ENCODE assay signal across 14 cellular contexts in the genomic region with DNA sequence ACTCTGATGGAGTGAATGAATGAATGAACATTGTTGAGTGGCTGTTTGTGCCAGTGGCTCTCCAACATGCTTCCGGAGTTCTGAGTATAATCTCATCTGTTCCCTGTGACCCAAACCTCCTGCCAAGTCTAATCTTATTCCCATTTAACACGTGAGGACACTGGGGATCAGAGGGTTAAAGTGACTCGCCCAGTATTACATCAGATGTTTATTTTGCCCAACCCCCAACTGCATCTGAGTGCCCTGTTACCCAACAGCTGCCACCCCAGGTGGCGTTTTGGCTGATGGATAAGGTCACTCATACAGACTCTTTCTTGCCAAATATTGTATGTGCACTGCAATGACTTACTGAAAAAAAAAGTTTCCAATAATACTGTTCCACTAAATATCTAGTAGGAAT.
A peak's percentile ranks its signal among the peaks of the same experiment; 100 is the strongest.
DNase-seq lines count a peak whose midpoint lies in the region; ATAC-seq lines count a peak whose summit lies in the region.
"Had no signal": no experiment of that assay in that cellular context is flagged by ENCODE, and none has a peak within 500 bp of the region (broad histone marks: within the 10 kb centered on the region; RNA-seq: fewer than 3 reads in every experiment).

No MANE protein-coding gene starts in this region.

- peaks cover 6% of the 10 kb centered on the region for H3K27me3 Mint-ChIP-seq in T-helper 2 cell treated with Interferon-gamma antibody and Interleukin-4, amounts not matched to agents 5 μg/mL and 100 μg/mL, for 36 hours (ENCODE audit: low read depth)

- H3K4me1 Mint-ChIP-seq in T-helper 2 cell treated with Interferon-gamma antibody and Interleukin-4, amounts not matched to agents 5 μg/mL and 100 μg/mL, for 36 hours (ENCODE audit: low read depth): peaks cover 20% of the 10 kb centered on the region
- H3K4me1 Mint-ChIP-seq: immature natural killer cell had no signal

- H3K27ac Mint-ChIP-seq in T-helper 2 cell treated with Interferon-gamma antibody and Interleukin-4, amounts not matched to agents 5 μg/mL and 100 μg/mL, for 36 hours: no peak overlapping the region
- H3K27ac Mint-ChIP-seq: activated B cell treated with CpG ODN at 0.5 μM for 24 hours, immature natural killer cell had no signal

- DNase-seq in DMS 273 (lab: John Stamatoyannopoulos, UW; ENCODE audit: unreplicated experiment) (peak; percentile 95), NCI-H1105 treated with DMSO at 0.1 percent for 48 hours (lab: John Stamatoyannopoulos, UW) (peak; percentile 85), NCI-H82 (lab: John Stamatoyannopoulos, UW) (peak; percentile 100), iPS-NIHi7 (ENCODE audit: extremely low spot score) (peak; percentile 31), cerebellum (ENCODE audit: low spot score) (no peak)
- DNase-seq in T-helper 2 cell treated with Interferon-gamma antibody and Interleukin-4, amounts not matched to agents 5 μg/mL and 100 μg/mL, for 36 hours (ENCODE audit: low spot score): no peak
- DNase-seq: activated B cell treated with CpG ODN at 0.5 μM for 24 hours, activated T-cell treated with anti-CD3 and anti-CD28 coated beads for 4 hours, adrenal gland, dorsolateral prefrontal cortex, immature natural killer cell, midbrain had no signal

- no peaks in the 10 kb centered on the region for H3K36me3 Mint-ChIP-seq in T-helper 2 cell treated with Interferon-gamma antibody and Interleukin-4, amounts not matched to agents 5 μg/mL and 100 μg/mL, for 36 hours (ENCODE audit: low read depth)
- H3K36me3 Mint-ChIP-seq: immature natural killer cell had no signal

- no peak for ATAC-seq in HG02981 (IDR thresholded peaks at IDR 0.05; ENCODE audit: unreplicated experiment)
- no peak for ATAC-seq in HG03135 (IDR thresholded peaks at IDR 0.05; ENCODE audit: unreplicated experiment)

- H3K4me3 Mint-ChIP-seq in T-helper 2 cell treated with Interferon-gamma antibody and Interleukin-4, amounts not matched to agents 5 μg/mL and 100 μg/mL, for 36 hours: no peak overlapping the region
- H3K4me3 Mint-ChIP-seq: activated B cell treated with CpG ODN at 0.5 μM for 24 hours, immature natural killer cell had no signal

- no peaks in the 10 kb centered on the region for H3K9me3 Mint-ChIP-seq in T-helper 2 cell treated with Interferon-gamma antibody and Interleukin-4, amounts not matched to agents 5 μg/mL and 100 μg/mL, for 36 hours
- H3K9me3 Mint-ChIP-seq: activated B cell treated with CpG ODN at 0.5 μM for 24 hours had no signal

Comparison
In these comparisons a context has a peak if more than half of its experiments do, and no peak if none do; other contexts are left out.
1. DNase-seq: peak in DMS 273 (single experiment), NCI-H1105 treated with DMSO at 0.1 percent for 48 hours (single experiment), NCI-H82 (single experiment) and iPS-NIHi7 (single experiment); none in cerebellum (single experiment) and T-helper 2 cell treated with Interferon-gamma antibody and Interleukin-4, amounts not matched to agents 5 μg/mL and 100 μg/mL, for 36 hours (single experiment).